Comparison of ENCODE assay signal across 8 cellular contexts in genomic region chr9:136847827-136848392, GRCh38. TPM values are rescaled to one million over a fixed set of nuclear protein-coding genes. Genes with fewer than 3 reads are reported as not detected.
DNase-seq lines count a peak whose midpoint lies in the region; ATAC-seq and TF ChIP-seq lines count a peak whose summit lies in the region.

No MANE protein-coding gene starts in this region.

- TF ChIP-seq CTCF in vagina (IDR thresholded peaks at IDR 0.05): no peak

- no peaks in the 10 kb centered on the region for H3K9me3 Mint-ChIP-seq in activated naive CD4-positive, alpha-beta T cell treated with anti-CD3 and anti-CD28 coated beads, Interleukin-2, amount 50 U/mL, for 24 hours

- H3K27ac ChIP-seq in SK-N-MC (peak overlapping the region; percentile 87; the same call in 1 of the 2 replicates), rectal smooth muscle tissue (ENCODE audit: low read depth, low read length) (peak overlapping the region; percentile 80), vagina (peak overlapping the region; percentile 87)

- H3K27me3 Mint-ChIP-seq in activated naive CD4-positive, alpha-beta T cell treated with anti-CD3 and anti-CD28 coated beads, Interleukin-2, amount 50 U/mL, for 24 hours: peaks cover 3% of the 10 kb centered on the region

- peak in 1 of 2 donors; percentile 6 for TF ChIP-seq POLR2A in vagina (IDR thresholded peaks at IDR 0.05)

- DNase-seq in GF-D8 (lab: John Stamatoyannopoulos, UW): peak; percentile 67
- DNase-seq in LHCN-M2 (ENCODE audit: low read depth): peak; percentile 77
- DNase-seq in SK-N-MC (ENCODE audit: low read depth, low spot score): no peak
- peak; percentile 96 for DNase-seq in Right ventricle myocardium superior
- no peak for DNase-seq in vagina (ENCODE audit: extremely low spot score in 2 of 2)

- H3K27ac Mint-ChIP-seq in activated naive CD4-positive, alpha-beta T cell treated with anti-CD3 and anti-CD28 coated beads, Interleukin-2, amount 50 U/mL, for 24 hours: peak overlapping the region; percentile 35

- intact Hi-C loops in Right ventricle myocardium superior (cut with DNase I): loop anchor here (5.0 kb wide), 1 partner anchor 94 kb away; the partner anchor contains the start of gene FBXW5
- intact Hi-C loops in vagina (cut with DNase I): loop anchor here (2.0 kb wide), 1 partner anchor 97 kb away; the partner anchor contains the start of genes C8G and FBXW5

- H3K4me1 ChIP-seq in rectal smooth muscle tissue (ENCODE audit: control insufficient read depth, insufficient read depth, low read length) (peaks cover 14% of the 10 kb centered on the region), vagina (peaks cover 60% of the 10 kb centered on the region)

- peak overlapping the region; percentile 90 for H3K4me3 Mint-ChIP-seq in activated naive CD4-positive, alpha-beta T cell treated with anti-CD3 and anti-CD28 coated beads, Interleukin-2, amount 50 U/mL, for 24 hours

- H3K27me3 ChIP-seq in rectal smooth muscle tissue (ENCODE audit: control insufficient read depth, insufficient read depth, low read length) (peaks cover 15% of the 10 kb centered on the region), vagina (peaks cover 20% of the 10 kb centered on the region)

- H3K9me3 ChIP-seq in SK-N-MC (ENCODE audit: low read depth, low read length): no peaks in the 10 kb centered on the region
- no peaks in the 10 kb centered on the region for H3K9me3 ChIP-seq in vagina

- H3K9ac ChIP-seq in SK-N-MC (ENCODE audit: insufficient read length): peak overlapping the region; percentile 77
- H3K9ac ChIP-seq in rectal smooth muscle tissue (ENCODE audit: low read length): peak overlapping the region; percentile 92

- peak overlapping the region; percentile 88 for H3K4me3 ChIP-seq in SK-N-MC
- peak overlapping the region; percentile 95 for H3K4me3 ChIP-seq in rectal smooth muscle tissue (ENCODE audit: low read length)
- peak overlapping the region; percentile 71 to 72 for H3K4me3 ChIP-seq in vagina

- ATAC-seq in Right ventricle myocardium superior (ENCODE audit: poor library complexity) (peak; percentile 64), GM21737 (IDR thresholded peaks at IDR 0.05; ENCODE audit: unreplicated experiment) (no peak)

- H3K4me1 Mint-ChIP-seq in activated naive CD4-positive, alpha-beta T cell treated with anti-CD3 and anti-CD28 coated beads, Interleukin-2, amount 50 U/mL, for 24 hours: peaks cover 6% of the 10 kb centered on the region

- no peaks in the 10 kb centered on the region; the same call in 1 of the 2 replicates for H3K36me3 ChIP-seq in SK-N-MC (ENCODE audit: insufficient read depth, low read length)
- H3K36me3 ChIP-seq in rectal smooth muscle tissue (ENCODE audit: control insufficient read depth, insufficient read depth, low read length): peaks cover 7% of the 10 kb centered on the region
- H3K36me3 ChIP-seq in vagina: no peaks in the 10 kb centered on the region

- H3K36me3 Mint-ChIP-seq in activated naive CD4-positive, alpha-beta T cell treated with anti-CD3 and anti-CD28 coated beads, Interleukin-2, amount 50 U/mL, for 24 hours: no peaks in the 10 kb centered on the region

RNA-seq across cellular contexts. Expression of gene PHPT1, which starts 1.3 kb away (rescaled TPM):
- total RNA-seq in LHCN-M2 (2014; rRNA removed) (109 and 122 TPM in 2 replicates), Right ventricle myocardium superior (345 TPM), vagina (38.1 TPM)
- polyA plus RNA-seq in LHCN-M2 (2012): 370 TPM

RNA-seq across cellular contexts. Expression of gene MAMDC4, which starts 4.2 kb away (rescaled TPM):
- total RNA-seq in LHCN-M2 (2014; rRNA removed) (3.8 and 7.2 TPM in 2 replicates), Right ventricle myocardium superior (13.2 TPM), vagina (3.2 TPM)
- 1.0 TPM for polyA plus RNA-seq in LHCN-M2 (2012)

RNA-seq across cellular contexts. Expression of gene AJM1, which starts 5.6 kb away (rescaled TPM):
- total RNA-seq in LHCN-M2 (2014; rRNA removed) (3.1 and 3.6 TPM in 2 replicates), Right ventricle myocardium superior (7.3 TPM), vagina (1.2 TPM)
- 4.9 TPM for polyA plus RNA-seq in LHCN-M2 (2012)

RNA-seq across cellular contexts. Expression of gene EDF1, which starts 18.2 kb away (rescaled TPM):
- total RNA-seq in LHCN-M2 (2014; rRNA removed) (335 and 349 TPM in 2 replicates), Right ventricle myocardium superior (325 TPM), vagina (257 TPM)
- polyA plus RNA-seq in LHCN-M2 (2012): 679 TPM

RNA-seq across cellular contexts. Expression of gene TRAF2, which starts 38.4 kb away (rescaled TPM):
- total RNA-seq in LHCN-M2 (2014; rRNA removed) (11.7 and 12.6 TPM in 2 replicates), Right ventricle myocardium superior (9.1 TPM), vagina (12.8 TPM)
- 10.4 TPM for polyA plus RNA-seq in LHCN-M2 (2012)

Comparison
In these comparisons a context has a peak if more than half of its experiments do, and no peak if none do; other contexts are left out.
1. DNase-seq: peak in GF-D8 (single experiment), LHCN-M2 (single experiment) and Right ventricle myocardium superior (single experiment); none in SK-N-MC (single experiment) and vagina (0 of 2).
2. Peak in every context shown above with its lines, with median percentiles within 50 percentile points of each other: H3K27ac ChIP-seq and H3K4me3 ChIP-seq.